In the genomic region with DNA sequence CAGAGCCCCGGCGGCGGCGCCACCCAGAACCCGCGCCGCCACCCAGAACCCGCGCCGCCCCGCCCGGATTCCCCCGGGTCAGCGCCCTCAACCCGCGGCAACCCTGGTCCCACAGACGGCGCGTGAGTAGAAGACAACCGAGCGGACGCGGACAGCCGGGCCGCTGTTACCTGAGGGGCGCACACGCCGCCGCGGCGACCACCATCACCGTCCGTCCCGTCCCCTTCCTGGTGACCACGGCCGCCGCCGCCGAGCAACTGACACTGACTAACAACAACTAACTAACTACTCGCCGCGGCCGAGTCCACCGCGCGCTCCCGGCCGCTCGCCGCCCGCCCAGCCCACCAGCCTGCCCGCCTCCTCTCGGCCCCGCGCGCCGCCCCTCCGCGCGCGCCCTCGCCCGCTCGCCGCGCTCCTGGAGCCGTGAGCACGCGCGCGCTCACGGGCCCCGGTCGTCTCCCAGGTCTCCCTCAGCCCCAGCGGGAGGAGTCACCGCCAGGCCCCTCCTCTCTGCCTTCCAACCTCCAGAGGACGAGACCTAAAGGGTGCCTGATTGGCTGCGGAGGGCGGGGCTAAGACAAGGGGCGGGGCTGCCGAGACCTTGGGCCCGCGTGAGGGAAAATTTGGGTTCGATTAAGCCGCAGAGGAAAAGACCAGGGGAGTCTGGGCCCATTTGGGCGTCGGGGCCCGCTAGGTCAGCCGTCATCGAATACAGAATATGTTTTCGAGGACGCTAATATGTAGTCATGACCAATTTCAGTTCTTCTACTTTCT, we compare ENCODE assay signal across 8 cellular contexts. TPM values are rescaled to one million over a fixed set of nuclear protein-coding genes. Genes with fewer than 3 reads are reported as not detected.
DNase-seq lines count a peak whose midpoint lies in the region; TF ChIP-seq lines count a peak whose summit lies in the region.

A gene with protein sequence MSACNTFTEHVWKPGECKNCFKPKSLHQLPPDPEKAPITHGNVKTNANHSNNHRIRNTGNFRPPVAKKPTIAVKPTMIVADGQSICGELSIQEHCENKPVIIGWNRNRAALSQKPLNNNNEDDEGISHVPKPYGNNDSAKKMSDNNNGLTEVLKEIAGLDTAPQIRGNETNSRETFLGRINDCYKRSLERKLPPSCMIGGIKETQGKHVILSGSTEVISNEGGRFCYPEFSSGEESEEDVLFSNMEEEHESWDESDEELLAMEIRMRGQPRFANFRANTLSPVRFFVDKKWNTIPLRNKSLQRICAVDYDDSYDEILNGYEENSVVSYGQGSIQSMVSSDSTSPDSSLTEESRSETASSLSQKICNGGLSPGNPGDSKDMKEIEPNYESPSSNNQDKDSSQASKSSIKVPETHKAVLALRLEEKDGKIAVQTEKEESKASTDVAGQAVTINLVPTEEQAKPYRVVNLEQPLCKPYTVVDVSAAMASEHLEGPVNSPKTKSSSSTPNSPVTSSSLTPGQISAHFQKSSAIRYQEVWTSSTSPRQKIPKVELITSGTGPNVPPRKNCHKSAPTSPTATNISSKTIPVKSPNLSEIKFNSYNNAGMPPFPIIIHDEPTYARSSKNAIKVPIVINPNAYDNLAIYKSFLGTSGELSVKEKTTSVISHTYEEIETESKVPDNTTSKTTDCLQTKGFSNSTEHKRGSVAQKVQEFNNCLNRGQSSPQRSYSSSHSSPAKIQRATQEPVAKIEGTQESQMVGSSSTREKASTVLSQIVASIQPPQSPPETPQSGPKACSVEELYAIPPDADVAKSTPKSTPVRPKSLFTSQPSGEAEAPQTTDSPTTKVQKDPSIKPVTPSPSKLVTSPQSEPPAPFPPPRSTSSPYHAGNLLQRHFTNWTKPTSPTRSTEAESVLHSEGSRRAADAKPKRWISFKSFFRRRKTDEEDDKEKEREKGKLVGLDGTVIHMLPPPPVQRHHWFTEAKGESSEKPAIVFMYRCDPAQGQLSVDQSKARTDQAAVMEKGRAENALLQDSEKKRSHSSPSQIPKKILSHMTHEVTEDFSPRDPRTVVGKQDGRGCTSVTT (N-terminal part only) (minus strand): TSS at position 269 of the 774 bp plus-strand sequence. CDS start 238,178 bp downstream, outside the sequence.

- H3K4me3 Mint-ChIP-seq in nephron progenitor cell = peak within 1 kb of the TSS; percentile 99
- peak within 1 kb of the TSS; percentile 98 for H3K4me3 Mint-ChIP-seq in stimulated activated naive CD8-positive, alpha-beta T cell treated with anti-CD3 and anti-CD28 coated beads, Interleukin-15, Interleukin-2, amounts not matched to agents 100 ng/mL and 50 ng/mL, for 24 hours

- peak within 1 kb of the TSS; percentile 70 for H2AFZ ChIP-seq in MM.1S (ENCODE audit: low read length)

- H4K20me1 ChIP-seq in MM.1S (ENCODE audit: insufficient read depth, low read length) = 0 out of 2 replicates have a peak, but pooled peaks cover 6% of the 10 kb centered on the region

- no peak for TF ChIP-seq CTCF in MM.1S (IDR thresholded peaks at IDR 0.05; ENCODE audit: low read length)
- no peak for TF ChIP-seq CTCF in fibroblast of the aortic adventitia (IDR thresholded peaks at IDR 0.05; ENCODE audit: insufficient read depth, low read length)
- no peak for TF ChIP-seq CTCF in nephron progenitor cell (IDR thresholded peaks at IDR 0.05)

- H3K79me2 ChIP-seq in MM.1S (ENCODE audit: low read length) = peaks cover 85% of the 10 kb centered on the region

- H3K9me2 ChIP-seq in MM.1S (replicated peaks; ENCODE audit: insufficient read depth, low read length) = no peaks in the 10 kb centered on the region

- peak; percentile 99 for DNase-seq in G401 (ENCODE audit: low spot score)
- DNase-seq in HAP-1 (ENCODE audit: low spot score in 2 of 2) = peak; percentile 100
- peak; percentile 99 for DNase-seq in MM.1S
- peak; percentile 87 for DNase-seq in SHP77 treated with DMSO at 0.1 percent for 48 hours (lab: John Stamatoyannopoulos, UW)
- peak; percentile 100 for DNase-seq in activated effector memory CD4-positive, alpha-beta T cell treated with anti-CD3 and anti-CD28 coated beads, Interleukin-2, amount 50 U/mL, for 16 hours
- DNase-seq in fibroblast of the aortic adventitia (ENCODE audit: low read depth) = peak; percentile 99
- DNase-seq in nephron progenitor cell = peak; percentile 100

- H3K27ac ChIP-seq in MM.1S (ENCODE audit: low read length) = peak within 1 kb of the TSS; percentile 77

- no peaks in the 10 kb centered on the region for H3K9me3 ChIP-seq in HAP-1
- no peaks in the 10 kb centered on the region for H3K9me3 ChIP-seq in MM.1S (replicated peaks; ENCODE audit: insufficient read depth, low read length)

- H3F3A ChIP-seq in MM.1S (ENCODE audit: insufficient read depth, low read length) = no peaks in the 10 kb centered on the region

- H3K4me2 ChIP-seq in MM.1S (ENCODE audit: low read depth, low read length) = peak within 1 kb of the TSS; percentile 78

- H3K27me3 ChIP-seq in HAP-1 (ENCODE audit: low read depth) (no peaks in the 10 kb centered on the region), MM.1S (replicated peaks; ENCODE audit: insufficient read depth, low read length) (no peaks in the 10 kb centered on the region)

- H3K36me3 Mint-ChIP-seq in nephron progenitor cell (ENCODE audit: low read depth) = no peaks in the 10 kb centered on the region
- H3K36me3 Mint-ChIP-seq in stimulated activated naive CD8-positive, alpha-beta T cell treated with anti-CD3 and anti-CD28 coated beads, Interleukin-15, Interleukin-2, amounts not matched to agents 100 ng/mL and 50 ng/mL, for 24 hours (ENCODE audit: low read depth) = peaks cover 6% of the 10 kb centered on the region

- no peaks in the 10 kb centered on the region for H3K9me3 Mint-ChIP-seq in nephron progenitor cell
- no peaks in the 10 kb centered on the region for H3K9me3 Mint-ChIP-seq in stimulated activated naive CD8-positive, alpha-beta T cell treated with anti-CD3 and anti-CD28 coated beads, Interleukin-15, Interleukin-2, amounts not matched to agents 100 ng/mL and 50 ng/mL, for 24 hours

- peak within 1 kb of the TSS; percentile 85 for H3K9ac ChIP-seq in MM.1S (ENCODE audit: low read length)

- H3K27me3 Mint-ChIP-seq in nephron progenitor cell (ENCODE audit: low read depth, poor library complexity) = peaks cover 9% of the 10 kb centered on the region
- H3K27me3 Mint-ChIP-seq in stimulated activated naive CD8-positive, alpha-beta T cell treated with anti-CD3 and anti-CD28 coated beads, Interleukin-15, Interleukin-2, amounts not matched to agents 100 ng/mL and 50 ng/mL, for 24 hours = no peaks in the 10 kb centered on the region

- H3K4me3 ChIP-seq in HAP-1 (peak within 1 kb of the TSS; percentile 70), MM.1S (ENCODE audit: low read length) (peak within 1 kb of the TSS; percentile 90), fibroblast of the aortic adventitia (ENCODE audit: low read depth, low read length) (peak within 1 kb of the TSS; percentile 93)

- in situ Hi-C loops in G401 (cut with HindIII; ENCODE audit: low sequenced_read_pairs) = no loop called here
- in situ Hi-C loops in HAP-1 (cut with MboI; ENCODE audit: low sequenced_read_pairs) = no loop called here

- H3K27ac Mint-ChIP-seq in nephron progenitor cell = peak within 1 kb of the TSS; percentile 99
- peak within 1 kb of the TSS; percentile 99 for H3K27ac Mint-ChIP-seq in stimulated activated naive CD8-positive, alpha-beta T cell treated with anti-CD3 and anti-CD28 coated beads, Interleukin-15, Interleukin-2, amounts not matched to agents 100 ng/mL and 50 ng/mL, for 24 hours

- peaks cover 55% of the 10 kb centered on the region for H3K4me1 ChIP-seq in HAP-1
- H3K4me1 ChIP-seq in MM.1S (ENCODE audit: low read length) = peaks cover 17% of the 10 kb centered on the region

- H3K4me1 Mint-ChIP-seq in nephron progenitor cell = peaks cover 54% of the 10 kb centered on the region
- H3K4me1 Mint-ChIP-seq in stimulated activated naive CD8-positive, alpha-beta T cell treated with anti-CD3 and anti-CD28 coated beads, Interleukin-15, Interleukin-2, amounts not matched to agents 100 ng/mL and 50 ng/mL, for 24 hours (ENCODE audit: low read depth) = peaks cover 60% of the 10 kb centered on the region

- H3K36me3 ChIP-seq in HAP-1 (replicated peaks) (no peaks in the 10 kb centered on the region), MM.1S (replicated peaks; ENCODE audit: insufficient read depth, low read length) (no peaks in the 10 kb centered on the region)

RNA-seq across cellular contexts. Expression of the gene that starts here (rescaled TPM):
- 13.2 and 14.3 TPM in 2 replicates for total RNA-seq in G401 (2014; rRNA removed; shearing (Covaris generic))
- 52.8 and 98.2 TPM in 2 replicates for total RNA-seq in fibroblast of the aortic adventitia (ENCODE audit: low replicate concordance)

Comparison
In these comparisons a context has a peak if more than half of its experiments do, and no peak if none do; other contexts are left out.
1. Peak in every context shown above with its lines: DNase-seq, H3K4me3 ChIP-seq and H3K27ac ChIP-seq.